Comparison of ENCODE assay signal across 6 cellular contexts in genomic region chr19:3479177-3479818, GRCh38. TPM values are rescaled to one million over a fixed set of nuclear protein-coding genes. Genes with fewer than 3 reads are reported as not detected.
A peak's percentile ranks its signal among the peaks of the same experiment; 100 is the strongest.
DNase-seq lines count a peak whose midpoint lies in the region; TF ChIP-seq lines count a peak whose summit lies in the region.

No MANE protein-coding gene starts in this region.

- no peak overlapping the region for H3K18ac ChIP-seq in trophoblast cell (ENCODE audit: low read length)

- H3K9ac ChIP-seq in trophoblast cell (ENCODE audit: low read length), result no peak overlapping the region

- H3K4ac ChIP-seq in trophoblast cell (ENCODE audit: low read depth, low read length), result no peak overlapping the region

- no peak overlapping the region for H2BK12ac ChIP-seq in trophoblast cell (ENCODE audit: low read length)

- H3K27me3 ChIP-seq in trophoblast cell (ENCODE audit: insufficient read depth, low read length), result no peaks in the 10 kb centered on the region

- no peak overlapping the region for H3K4me2 ChIP-seq in trophoblast cell (ENCODE audit: low read length)

- no peak overlapping the region for H3K14ac ChIP-seq in trophoblast cell (ENCODE audit: low read length)

- H3K4me1 ChIP-seq in trophoblast cell (ENCODE audit: control insufficient read depth in 1 of 2, insufficient read depth in 2 of 2, low read length in 2 of 2), result no peaks in the 10 kb centered on the region

- no CpG with 5 or more reads among the region's 6 CpGs for WGBS in trophoblast cell (ENCODE audit: extremely low coverage, insufficient coverage, insufficient read length)

- no peaks in the 10 kb centered on the region for H3K79me1 ChIP-seq in trophoblast cell (ENCODE audit: low read length)

- no peak overlapping the region for H3K27ac ChIP-seq in trophoblast cell (ENCODE audit: low read depth, low read length)

- H2AFZ ChIP-seq in trophoblast cell (ENCODE audit: insufficient read depth, low read length, poor library complexity), result no peak overlapping the region

- no peaks in the 10 kb centered on the region for H3K79me2 ChIP-seq in trophoblast cell (ENCODE audit: control insufficient read depth, insufficient read depth, low read length, poor library complexity)

- H2BK120ac ChIP-seq in trophoblast cell (ENCODE audit: insufficient read depth, low read length, poor library complexity), result no peak overlapping the region

- peaks cover 20% of the 10 kb centered on the region for H3K9me3 ChIP-seq in trophoblast cell (ENCODE audit: insufficient read depth, low read depth, low read length)

- H3K23ac ChIP-seq in trophoblast cell (ENCODE audit: low read length), result no peak overlapping the region

- no peak overlapping the region for H4K12ac ChIP-seq in trophoblast cell (ENCODE audit: low read depth, low read length)

- DNase-seq in EL, result peak; percentile 33
- DNase-seq in RKO (ENCODE audit: low spot score), result peak; percentile 40
- DNase-seq in fibroblast of mammary gland (ENCODE audit: low read depth), result peak; percentile 27
- DNase-seq in cerebellar nuclear complex (lab: John Stamatoyannopoulos, UW), result no peak
- DNase-seq in trophoblast cell, result no peak
- no peak for DNase-seq in NCI-H524 treated with DMSO at 0.1 percent for 48 hours (lab: John Stamatoyannopoulos, UW)

- H3K4me3 ChIP-seq in fibroblast of mammary gland (ENCODE audit: control insufficient read depth, low read depth, low read length) (no peak overlapping the region), trophoblast cell (ENCODE audit: low read depth, low read length) (no peak overlapping the region)

- no peak overlapping the region for H4K91ac ChIP-seq in trophoblast cell (ENCODE audit: low read depth, low read length)

- no peak for TF ChIP-seq CTCF in fibroblast of mammary gland (conservative IDR thresholded peaks at IDR 0.05; ENCODE audit: control insufficient read depth, insufficient read depth, low read depth, low read length)

- H2BK5ac ChIP-seq in trophoblast cell (ENCODE audit: low read depth, low read length, poor library complexity), result no peak overlapping the region

- H3K36me3 ChIP-seq in trophoblast cell (ENCODE audit: control insufficient read depth in 1 of 2, insufficient read depth in 2 of 2, low read length in 2 of 2), result no peaks in the 10 kb centered on the region

- no peak overlapping the region for H2AK5ac ChIP-seq in trophoblast cell (ENCODE audit: low read length)

- no peak overlapping the region for H4K8ac ChIP-seq in trophoblast cell (ENCODE audit: low read depth, low read length)

RNA-seq across cellular contexts. Expression of gene SMIM24, which starts 1.0 kb away (rescaled TPM):
- polyA plus RNA-seq in trophoblast cell (2013), result 0.39 and 0.47 TPM in 2 replicates

RNA-seq across cellular contexts. Expression of gene SMIM44, which starts 3.9 kb away (rescaled TPM):
- polyA plus RNA-seq in trophoblast cell (2013), result not detected in 2 replicates

RNA-seq across cellular contexts. Expression of gene DOHH, which starts 21.2 kb away (rescaled TPM):
- polyA plus RNA-seq in trophoblast cell (2013), result 5.3 and 5.8 TPM in 2 replicates

RNA-seq across cellular contexts. Expression of gene FZR1, which starts 26.8 kb away (rescaled TPM):
- 47.0 and 52.8 TPM in 2 replicates for polyA plus RNA-seq in trophoblast cell (2013)

RNA-seq across cellular contexts. Expression of gene TEKTIP1, which starts 59.7 kb away (rescaled TPM):
- polyA plus RNA-seq in trophoblast cell (2013), result 0.21 TPM in 1 of 2 replicates, not detected in the other

Comparison
In these comparisons a context has a peak if more than half of its experiments do, and no peak if none do; other contexts are left out.
1. DNase-seq: peak in EL (single experiment), RKO (single experiment) and fibroblast of mammary gland (single experiment); none in cerebellar nuclear complex (0 of 2), trophoblast cell (0 of 2) and NCI-H524 treated with DMSO at 0.1 percent for 48 hours (single experiment).